28 cellular contexts compared by ENCODE assay signal in the genomic region with DNA sequence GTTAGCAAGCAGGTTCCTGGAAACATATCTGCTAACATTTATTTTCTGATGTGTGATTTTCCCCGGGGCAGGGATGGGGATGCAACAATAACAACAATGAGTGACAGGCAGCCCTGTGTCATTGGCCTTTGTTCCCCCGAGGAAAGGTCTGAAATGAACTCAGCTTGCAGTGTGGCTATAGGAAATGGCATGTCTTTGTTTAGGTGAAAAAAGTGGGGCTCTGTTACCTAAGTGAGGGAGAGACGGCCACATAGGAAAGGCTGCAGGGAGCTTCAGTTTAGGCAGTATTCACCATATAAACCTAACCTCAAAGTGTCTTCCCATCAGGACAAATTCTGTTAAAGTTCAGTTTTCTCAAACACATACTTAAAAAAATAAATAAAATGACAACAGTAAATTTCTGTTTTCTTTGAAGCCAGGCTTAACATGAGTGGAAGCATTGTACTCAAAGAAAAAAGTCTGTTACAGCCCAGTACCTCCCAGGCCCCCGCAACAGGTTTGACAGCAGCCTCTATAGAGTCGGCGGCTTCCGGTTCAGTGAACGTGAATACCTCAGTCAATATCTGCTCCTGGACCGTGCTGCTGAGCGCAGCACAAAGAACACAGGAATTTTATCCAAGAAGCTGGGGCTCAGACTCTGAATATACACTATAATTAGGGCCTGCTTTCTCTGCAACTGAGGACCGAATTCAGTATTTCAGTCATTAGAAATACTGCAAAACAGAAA.
DNase-seq lines count a peak whose midpoint lies in the region; ATAC-seq and TF ChIP-seq lines count a peak whose summit lies in the region.
"Had no signal": no experiment of that assay in that cellular context is flagged by ENCODE, and none has a peak within 500 bp of the region (broad histone marks: within the 10 kb centered on the region; RNA-seq: fewer than 3 reads in every experiment).

No MANE protein-coding gene starts in this region.

- peaks cover 60 to 62% of the 10 kb centered on the region in 2 experiments for H3K4me1 Mint-ChIP-seq in H9
- no peaks in the 10 kb centered on the region for H3K4me1 Mint-ChIP-seq in activated CD4-positive, alpha-beta memory T cell treated with anti-CD3 and anti-CD28 coated beads for 36 hours (ENCODE audit: low read depth)
- no peaks in the 10 kb centered on the region for H3K4me1 Mint-ChIP-seq in stimulated activated naive CD8-positive, alpha-beta T cell treated with anti-CD3 and anti-CD28 coated beads, Interleukin-15, amount 100 ng/mL, for 72 hours
- H3K4me1 Mint-ChIP-seq in activated CD4-positive, alpha-beta memory T cell treated with anti-CD3 and anti-CD28 coated beads, Interleukin-2, amount 10 ng/mL, durations not matched to agents 7 days and 5 days: no peaks in the 10 kb centered on the region
- H3K4me1 Mint-ChIP-seq: activated T-helper 17 cell treated with anti-CD3 and anti-CD28 coated beads, Interleukin-2, amount 50 U/mL, for 72 hours; immature natural killer cell; naive thymus-derived CD8-positive, alpha-beta T cell; T-helper 17 cell had no signal

- H3K9ac ChIP-seq in H9 (ENCODE audit: extremely low read depth, insufficient read length, low read length): no peak overlapping the region
- H3K9ac ChIP-seq: SK-N-SH had no signal

- H3K23me2 ChIP-seq in H9 (ENCODE audit: insufficient read length, low read depth, low read length, poor library complexity, severe bottlenecking): no peaks in the 10 kb centered on the region

- H3K79me1 ChIP-seq in H9 (ENCODE audit: insufficient read depth, low read depth, low read length, poor library complexity, severe bottlenecking): no peaks in the 10 kb centered on the region

- no peak overlapping the region for H2BK5ac ChIP-seq in H9 (ENCODE audit: insufficient read length, low read length)

- H3K27me3 Mint-ChIP-seq in H9 (ENCODE audit: low read depth): no peaks in the 10 kb centered on the region; the same call in 1 of the 2 replicates
- H3K27me3 Mint-ChIP-seq in activated CD4-positive, alpha-beta memory T cell treated with anti-CD3 and anti-CD28 coated beads for 36 hours: peaks cover 1% of the 10 kb centered on the region
- peaks cover 11% of the 10 kb centered on the region for H3K27me3 Mint-ChIP-seq in stimulated activated naive CD8-positive, alpha-beta T cell treated with anti-CD3 and anti-CD28 coated beads, Interleukin-15, amount 100 ng/mL, for 72 hours
- no peaks in the 10 kb centered on the region for H3K27me3 Mint-ChIP-seq in activated CD4-positive, alpha-beta memory T cell treated with anti-CD3 and anti-CD28 coated beads, Interleukin-2, amount 10 ng/mL, durations not matched to agents 7 days and 5 days

- no peak overlapping the region for H2BK120ac ChIP-seq in H9 (ENCODE audit: low read depth, low read length, poor library complexity, severe bottlenecking)

- no CpG with 5 or more reads among the region's 11 CpGs for WGBS in H9 (ENCODE audit: extremely low coverage, insufficient read length, low lambda C conversion rate)

- CTCF ChIA-PET in activated CD4-positive, alpha-beta memory T cell treated with anti-CD3 and anti-CD28 coated beads for 36 hours (lab: Charles Lee): no interaction called here
- CTCF ChIA-PET in activated CD4-positive, alpha-beta memory T cell treated with anti-CD3 and anti-CD28 coated beads, Interleukin-2, amount 10 ng/mL, durations not matched to agents 7 days and 5 days (lab: Charles Lee): no interaction called here

- no peak overlapping the region for H3K4me2 ChIP-seq in H9 (ENCODE audit: insufficient read depth, insufficient read length, low read length)
- H3K4me2 ChIP-seq: SK-N-SH had no signal

- no peak overlapping the region for H2BK20ac ChIP-seq in H9 (ENCODE audit: low read depth, low read length, poor library complexity, severe bottlenecking)

- H3K27ac ChIP-seq in H9 (ENCODE audit: insufficient read length, low read depth, low read length): no peak overlapping the region
- H3K27ac ChIP-seq: foreskin keratinocyte, left lung, upper lobe of right lung had no signal

- H4K5ac ChIP-seq in H9 (ENCODE audit: insufficient read length, low read depth, low read length): no peak overlapping the region

- no peak overlapping the region for H3K4me3 Mint-ChIP-seq in H9
- no peak overlapping the region for H3K4me3 Mint-ChIP-seq in activated CD4-positive, alpha-beta memory T cell treated with anti-CD3 and anti-CD28 coated beads for 36 hours
- H3K4me3 Mint-ChIP-seq in stimulated activated naive CD8-positive, alpha-beta T cell treated with anti-CD3 and anti-CD28 coated beads, Interleukin-15, amount 100 ng/mL, for 72 hours: no peak overlapping the region
- no peak overlapping the region for H3K4me3 Mint-ChIP-seq in activated CD4-positive, alpha-beta memory T cell treated with anti-CD3 and anti-CD28 coated beads, Interleukin-2, amount 10 ng/mL, durations not matched to agents 7 days and 5 days
- H3K4me3 Mint-ChIP-seq: activated T-helper 17 cell treated with anti-CD3 and anti-CD28 coated beads, Interleukin-2, amount 50 U/mL, for 72 hours; immature natural killer cell; T-helper 17 cell had no signal

- H3K79me2 ChIP-seq in H9 (ENCODE audit: insufficient read depth, low read length): no peaks in the 10 kb centered on the region

- no peak overlapping the region for H3K18ac ChIP-seq in H9 (ENCODE audit: insufficient read length, low read depth, low read length)

- H3K14ac ChIP-seq in H9 (ENCODE audit: insufficient read depth, low read length): no peak overlapping the region

- H3T11ph ChIP-seq in H9 (ENCODE audit: low read length): no peak overlapping the region

- H2AFZ ChIP-seq in H9 (ENCODE audit: low read length): no peak overlapping the region

- DNase-seq in H9: no peak
- peak; percentile 64 for DNase-seq in astrocyte of the hippocampus (ENCODE audit: low read depth, low spot score)
- DNase-seq in kidney tubule cell (ENCODE audit: low spot score): peak; percentile 13
- peak; percentile 84 for DNase-seq in retina
- no peak for DNase-seq in activated CD4-positive, alpha-beta memory T cell treated with anti-CD3 and anti-CD28 coated beads for 36 hours
- no peak for DNase-seq in stimulated activated naive CD8-positive, alpha-beta T cell treated with anti-CD3 and anti-CD28 coated beads, Interleukin-15, amount 100 ng/mL, for 72 hours
- no peak for DNase-seq in activated CD4-positive, alpha-beta memory T cell treated with anti-CD3 and anti-CD28 coated beads, Interleukin-2, amount 10 ng/mL, durations not matched to agents 7 days and 5 days
- no peak for DNase-seq in medulla oblongata (ENCODE audit: extremely low spot score)
- DNase-seq: activated CD4-positive, alpha-beta T cell treated with anti-CD3 and anti-CD28 coated beads for 4 hours; COR-L47; DMS79 treated with DMSO at 0.1 percent for 48 hours; dorsolateral prefrontal cortex; foreskin keratinocyte; immature natural killer cell; left lung; midbrain; naive thymus-derived CD8-positive, alpha-beta T cell; NCI-H1105; NCI-H2029; NCI-H345; NCI-H82; SK-N-SH; T-helper 17 cell; upper lobe of right lung had no signal

- no peak overlapping the region for H2BK15ac ChIP-seq in H9 (ENCODE audit: low read depth, low read length)

- H3K4me1 ChIP-seq in H9 (ENCODE audit: insufficient read depth, low read length): peaks cover 11% of the 10 kb centered on the region; the same call in 1 of the 2 replicates
- H3K4me1 ChIP-seq: upper lobe of right lung had no signal

- H3K36me3 Mint-ChIP-seq in H9 (ENCODE audit: insufficient read depth in 1 of 3, low read depth in 3 of 3): no peaks in the 10 kb centered on the region
- H3K36me3 Mint-ChIP-seq in activated CD4-positive, alpha-beta memory T cell treated with anti-CD3 and anti-CD28 coated beads for 36 hours: no peaks in the 10 kb centered on the region
- no peaks in the 10 kb centered on the region for H3K36me3 Mint-ChIP-seq in activated CD4-positive, alpha-beta memory T cell treated with anti-CD3 and anti-CD28 coated beads, Interleukin-2, amount 10 ng/mL, durations not matched to agents 7 days and 5 days (ENCODE audit: low read depth)
- H3K36me3 Mint-ChIP-seq: activated naive CD4-positive, alpha-beta T cell treated with anti-CD3 and anti-CD28 coated beads, Interleukin-2, amount 50 U/mL, for 72 hours; immature natural killer cell; naive thymus-derived CD8-positive, alpha-beta T cell had no signal

- no peak overlapping the region for H3K23ac ChIP-seq in H9 (ENCODE audit: insufficient read length, low read depth, low read length)

- POLR2A ChIA-PET in activated CD4-positive, alpha-beta memory T cell treated with anti-CD3 and anti-CD28 coated beads for 36 hours (lab: Charles Lee): no interaction called here
- POLR2A ChIA-PET in activated CD4-positive, alpha-beta memory T cell treated with anti-CD3 and anti-CD28 coated beads, Interleukin-2, amount 10 ng/mL, durations not matched to agents 7 days and 5 days (lab: Charles Lee): no interaction called here

- H2AK5ac ChIP-seq in H9 (ENCODE audit: insufficient read length, low read length): no peak overlapping the region

- H4K20me1 ChIP-seq in H9 (ENCODE audit: control insufficient read depth, insufficient read depth, insufficient read length): no peaks in the 10 kb centered on the region

- H3K4ac ChIP-seq in H9 (ENCODE audit: low read depth, low read length): no peak overlapping the region

- no peaks in the 10 kb centered on the region for H3K27me3 ChIP-seq in H9 (ENCODE audit: insufficient read depth, low read length)
- H3K27me3 ChIP-seq: foreskin keratinocyte, left lung, upper lobe of right lung had no signal

- no peak overlapping the region for H4K8ac ChIP-seq in H9 (replicated peaks; ENCODE audit: insufficient read length, low read depth, low read length)

- no peaks in the 10 kb centered on the region for H3K9me3 Mint-ChIP-seq in H9
- no peaks in the 10 kb centered on the region for H3K9me3 Mint-ChIP-seq in activated CD4-positive, alpha-beta memory T cell treated with anti-CD3 and anti-CD28 coated beads for 36 hours
- H3K9me3 Mint-ChIP-seq in stimulated activated naive CD8-positive, alpha-beta T cell treated with anti-CD3 and anti-CD28 coated beads, Interleukin-15, amount 100 ng/mL, for 72 hours: no peaks in the 10 kb centered on the region
- H3K9me3 Mint-ChIP-seq in activated CD4-positive, alpha-beta memory T cell treated with anti-CD3 and anti-CD28 coated beads, Interleukin-2, amount 10 ng/mL, durations not matched to agents 7 days and 5 days: no peaks in the 10 kb centered on the region
- H3K9me3 Mint-ChIP-seq: activated naive CD4-positive, alpha-beta T cell treated with anti-CD3 and anti-CD28 coated beads, Interleukin-2, amount 50 U/mL, for 72 hours; activated T-helper 17 cell treated with anti-CD3 and anti-CD28 coated beads, Interleukin-2, amount 50 U/mL, for 72 hours; naive thymus-derived CD8-positive, alpha-beta T cell had no signal

- TF ChIP-seq CTCF in H9 (conservative IDR thresholded peaks at IDR 0.05): no peak

- peak overlapping the region in 2 of 3 experiments; percentile 68 to 93; a peak in 4 of 7 replicates for H3K27ac Mint-ChIP-seq in H9
- H3K27ac Mint-ChIP-seq in activated CD4-positive, alpha-beta memory T cell treated with anti-CD3 and anti-CD28 coated beads for 36 hours: no peak overlapping the region
- no peak overlapping the region for H3K27ac Mint-ChIP-seq in stimulated activated naive CD8-positive, alpha-beta T cell treated with anti-CD3 and anti-CD28 coated beads, Interleukin-15, amount 100 ng/mL, for 72 hours
- H3K27ac Mint-ChIP-seq in activated CD4-positive, alpha-beta memory T cell treated with anti-CD3 and anti-CD28 coated beads, Interleukin-2, amount 10 ng/mL, durations not matched to agents 7 days and 5 days: no peak overlapping the region
- H3K27ac Mint-ChIP-seq: activated naive CD4-positive, alpha-beta T cell treated with anti-CD3 and anti-CD28 coated beads, Interleukin-2, amount 50 U/mL, for 72 hours; activated T-helper 17 cell treated with anti-CD3 and anti-CD28 coated beads, Interleukin-2, amount 50 U/mL, for 72 hours; immature natural killer cell; naive thymus-derived CD8-positive, alpha-beta T cell; T-helper 17 cell had no signal

- H3K9me3 ChIP-seq in H9 (ENCODE audit: control insufficient read depth, low read depth, low read length): no peaks in the 10 kb centered on the region
- H3K9me3 ChIP-seq: left lung, SK-N-SH, upper lobe of right lung had no signal

- no peak overlapping the region for H4K91ac ChIP-seq in H9 (ENCODE audit: insufficient read length, low read depth, low read length)

- no peak overlapping the region for H3K56ac ChIP-seq in H9 (ENCODE audit: insufficient read length, low read depth, low read length)

- intact Hi-C loops in activated CD4-positive, alpha-beta memory T cell treated with anti-CD3 and anti-CD28 coated beads for 36 hours (cut with micrococcal nuclease): no loop called here

- no peak overlapping the region for H2BK12ac ChIP-seq in H9 (ENCODE audit: insufficient read length, low read depth, low read length)

- no peak for ATAC-seq in stimulated activated naive CD8-positive, alpha-beta T cell treated with anti-CD3 and anti-CD28 coated beads, Interleukin-15, amount 100 ng/mL, for 72 hours
- ATAC-seq: activated naive CD4-positive, alpha-beta T cell treated with anti-CD3 and anti-CD28 coated beads, Interleukin-2, amount 50 U/mL, for 72 hours; activated T-helper 17 cell treated with anti-CD3 and anti-CD28 coated beads, Interleukin-2, amount 50 U/mL, for 72 hours; foreskin keratinocyte; HCT116; left lung; naive thymus-derived CD8-positive, alpha-beta T cell; sciatic nerve; T-helper 17 cell; upper lobe of right lung had no signal

Comparison
In these comparisons a context has a peak if more than half of its experiments do, and no peak if none do; other contexts are left out.
1. DNase-seq: peak in astrocyte of the hippocampus (single experiment), kidney tubule cell (single experiment) and retina (single experiment); none in H9 (single experiment), activated CD4-positive, alpha-beta memory T cell treated with anti-CD3 and anti-CD28 coated beads for 36 hours (single experiment), stimulated activated naive CD8-positive, alpha-beta T cell treated with anti-CD3 and anti-CD28 coated beads, Interleukin-15, amount 100 ng/mL, for 72 hours (0 of 2), activated CD4-positive, alpha-beta memory T cell treated with anti-CD3 and anti-CD28 coated beads, Interleukin-2, amount 10 ng/mL, durations not matched to agents 7 days and 5 days (single experiment) and medulla oblongata (single experiment).
2. H3K27ac Mint-ChIP-seq: peak in H9 (2 of 3); none in activated CD4-positive, alpha-beta memory T cell treated with anti-CD3 and anti-CD28 coated beads for 36 hours (single experiment), stimulated activated naive CD8-positive, alpha-beta T cell treated with anti-CD3 and anti-CD28 coated beads, Interleukin-15, amount 100 ng/mL, for 72 hours (0 of 2) and activated CD4-positive, alpha-beta memory T cell treated with anti-CD3 and anti-CD28 coated beads, Interleukin-2, amount 10 ng/mL, durations not matched to agents 7 days and 5 days (single experiment).